11 cellular contexts compared by ENCODE assay signal in the genomic region with DNA sequence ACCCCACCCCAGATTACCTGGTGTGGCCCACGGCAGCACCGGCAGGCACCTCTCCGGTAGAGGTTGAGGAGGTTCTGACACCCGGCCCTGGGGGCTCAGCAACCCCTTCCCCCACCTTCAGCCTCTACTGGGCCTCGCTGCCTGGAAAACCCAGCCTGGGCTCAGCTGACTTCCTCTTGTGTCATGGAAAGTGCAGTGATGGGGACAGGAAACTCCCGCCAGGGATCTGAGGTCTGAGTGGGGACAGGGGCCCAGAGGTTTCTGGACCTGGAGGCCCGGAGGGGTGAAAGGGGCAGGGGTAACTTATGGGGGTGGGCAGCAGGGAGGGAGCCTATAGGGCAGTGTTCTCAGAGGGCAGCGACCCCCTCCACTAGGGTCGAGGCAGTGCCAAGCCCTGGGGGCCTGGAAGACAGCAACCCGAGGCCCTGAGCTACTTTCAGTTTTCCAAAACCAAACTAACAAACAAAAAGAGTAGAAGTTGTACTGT. TPM values are rescaled to one million over a fixed set of nuclear protein-coding genes. Genes with fewer than 3 reads are reported as not detected.
DNase-seq lines count a peak whose midpoint lies in the region; ATAC-seq and TF ChIP-seq lines count a peak whose summit lies in the region.
"Had no signal": no experiment of that assay in that cellular context is flagged by ENCODE, and none has a peak within 500 bp of the region (broad histone marks: within the 10 kb centered on the region; RNA-seq: fewer than 3 reads in every experiment).

No MANE protein-coding gene starts in this region.

- no peaks in the 10 kb centered on the region for H3K27me3 Mint-ChIP-seq in activated CD8-positive, alpha-beta T cell treated with anti-CD3 and anti-CD28 coated beads for 36 hours
- peaks cover 0 to 7% of the 10 kb centered on the region in 2 donors for H3K27me3 Mint-ChIP-seq in natural killer cell treated with Interleukin-12 subunit alpha and Interleukin-12 subunit beta and Interleukin-15 and Interleukin-18, amount 100 ng/mL, for 72 hours

- peak overlapping the region; percentile 99 for H3K27ac Mint-ChIP-seq in activated CD8-positive, alpha-beta T cell treated with anti-CD3 and anti-CD28 coated beads for 36 hours
- peak overlapping the region in 1 of 2 donors; percentile 79 for H3K27ac Mint-ChIP-seq in natural killer cell treated with Interleukin-12 subunit alpha and Interleukin-12 subunit beta and Interleukin-15 and Interleukin-18, amount 100 ng/mL, for 72 hours

- DNase-seq in GM12864 (ENCODE audit: low read depth) (no peak), GM19240 (ENCODE audit: insufficient read length, low spot score) (no peak), AML-193 (lab: John Stamatoyannopoulos, UW) (no peak)
- DNase-seq in activated CD8-positive, alpha-beta T cell treated with anti-CD3 and anti-CD28 coated beads for 36 hours: peak; percentile 84
- DNase-seq in natural killer cell treated with Interleukin-12 subunit alpha and Interleukin-12 subunit beta and Interleukin-15 and Interleukin-18, amount 100 ng/mL, for 72 hours (ENCODE audit: low spot score): no peak
- DNase-seq: DMS79 treated with DMSO at 0.1 percent for 48 hours had no signal

- peak overlapping the region; percentile 52 for H3K4me3 ChIP-seq in GM12864 (ENCODE audit: low read depth, low read length)
- H3K4me3 ChIP-seq: SK-N-MC had no signal

- POLR2A ChIA-PET in activated CD8-positive, alpha-beta T cell treated with anti-CD3 and anti-CD28 coated beads for 36 hours (lab: Charles Lee): interaction anchor here (0.8 to 7.4 kb wide), 16 partner anchors 9 to 180 kb away, joined by 3 to 44 read pairs (median 8); partner anchors contain the start of gene CD5

- CTCF ChIA-PET in activated CD8-positive, alpha-beta T cell treated with anti-CD3 and anti-CD28 coated beads for 36 hours (lab: Charles Lee): interaction anchor here (0.8 to 3.2 kb wide), 6 partner anchors 8 to 106 kb away, joined by 3 to 16 read pairs (median 3); no protein-coding TSS in a partner anchor

- peak overlapping the region; percentile 91 for H3K4me3 Mint-ChIP-seq in activated CD8-positive, alpha-beta T cell treated with anti-CD3 and anti-CD28 coated beads for 36 hours
- no peak overlapping the region for H3K4me3 Mint-ChIP-seq in natural killer cell treated with Interleukin-12 subunit alpha and Interleukin-12 subunit beta and Interleukin-15 and Interleukin-18, amount 100 ng/mL, for 72 hours

- peaks cover 64% of the 10 kb centered on the region for H3K4me1 Mint-ChIP-seq in activated CD8-positive, alpha-beta T cell treated with anti-CD3 and anti-CD28 coated beads for 36 hours (ENCODE audit: low read depth)
- peaks cover 8 to 19% of the 10 kb centered on the region in 2 donors for H3K4me1 Mint-ChIP-seq in natural killer cell treated with Interleukin-12 subunit alpha and Interleukin-12 subunit beta and Interleukin-15 and Interleukin-18, amount 100 ng/mL, for 72 hours (ENCODE audit: low read depth in 2 of 2)

- H3K9me3 Mint-ChIP-seq in activated CD8-positive, alpha-beta T cell treated with anti-CD3 and anti-CD28 coated beads for 36 hours: peaks cover 8% of the 10 kb centered on the region
- no peaks in the 10 kb centered on the region for H3K9me3 Mint-ChIP-seq in natural killer cell treated with Interleukin-12 subunit alpha and Interleukin-12 subunit beta and Interleukin-15 and Interleukin-18, amount 100 ng/mL, for 72 hours

- peaks cover 45% of the 10 kb centered on the region for H3K36me3 Mint-ChIP-seq in activated CD8-positive, alpha-beta T cell treated with anti-CD3 and anti-CD28 coated beads for 36 hours (ENCODE audit: low read depth)
- no peaks in the 10 kb centered on the region for H3K36me3 Mint-ChIP-seq in natural killer cell treated with Interleukin-12 subunit alpha and Interleukin-12 subunit beta and Interleukin-15 and Interleukin-18, amount 100 ng/mL, for 72 hours

- TF ChIP-seq CTCF in GM12864 (IDR thresholded peaks at IDR 0.05; ENCODE audit: low read depth, low read length, missing control alignments): no peak
- no peak for TF ChIP-seq CTCF in activated CD8-positive, alpha-beta T cell treated with anti-CD3 and anti-CD28 coated beads for 36 hours (IDR thresholded peaks at IDR 0.05)

- intact Hi-C loops in activated CD8-positive, alpha-beta T cell treated with anti-CD3 and anti-CD28 coated beads for 36 hours (cut with micrococcal nuclease): no loop called here

- ATAC-seq in HG02759 (IDR thresholded peaks at IDR 0.05; ENCODE audit: unreplicated experiment) (peak; percentile 76), GM18519 (IDR thresholded peaks at IDR 0.05; ENCODE audit: low FRiP score, unreplicated experiment) (no peak), HG03521 (IDR thresholded peaks at IDR 0.05; ENCODE audit: unreplicated experiment) (no peak)
- peak; percentile 61 for ATAC-seq in activated CD8-positive, alpha-beta T cell treated with anti-CD3 and anti-CD28 coated beads for 36 hours
- peak; percentile 46 to 56 for ATAC-seq in natural killer cell treated with Interleukin-12 subunit alpha and Interleukin-12 subunit beta and Interleukin-15 and Interleukin-18, amount 100 ng/mL, for 72 hours

RNA-seq across cellular contexts. Expression of gene CD5, which starts 10.0 kb away (rescaled TPM):
- total RNA-seq in activated CD8-positive, alpha-beta T cell treated with anti-CD3 and anti-CD28 coated beads for 36 hours: 100 to 1,000 TPM; 214 to 215 TPM
- 10 to 100 TPM in 1 of 2 donors, 1 to 10 TPM in 1; 2.7 to 16.5 TPM for total RNA-seq in natural killer cell treated with Interleukin-12 subunit alpha and Interleukin-12 subunit beta and Interleukin-15 and Interleukin-18, amount 100 ng/mL, for 72 hours
- total RNA-seq: bronchial epithelial cell had no signal

Comparison
In these comparisons a context has a peak if more than half of its experiments do, and no peak if none do; other contexts are left out.
1. ATAC-seq: peak in HG02759 (single experiment), activated CD8-positive, alpha-beta T cell treated with anti-CD3 and anti-CD28 coated beads for 36 hours (single experiment) and natural killer cell treated with Interleukin-12 subunit alpha and Interleukin-12 subunit beta and Interleukin-15 and Interleukin-18, amount 100 ng/mL, for 72 hours (2 of 2); none in GM18519 (single experiment) and HG03521 (single experiment).
2. RNA of gene CD5, which starts 10.0 kb away (total RNA-seq): 214 to 215 TPM in activated CD8-positive, alpha-beta T cell treated with anti-CD3 and anti-CD28 coated beads for 36 hours; 2.7 to 16.5 TPM in natural killer cell treated with Interleukin-12 subunit alpha and Interleukin-12 subunit beta and Interleukin-15 and Interleukin-18, amount 100 ng/mL, for 72 hours; every median in the first group is over 10 times any median in the second.